16 cellular contexts compared by ENCODE assay signal in the genomic region with DNA sequence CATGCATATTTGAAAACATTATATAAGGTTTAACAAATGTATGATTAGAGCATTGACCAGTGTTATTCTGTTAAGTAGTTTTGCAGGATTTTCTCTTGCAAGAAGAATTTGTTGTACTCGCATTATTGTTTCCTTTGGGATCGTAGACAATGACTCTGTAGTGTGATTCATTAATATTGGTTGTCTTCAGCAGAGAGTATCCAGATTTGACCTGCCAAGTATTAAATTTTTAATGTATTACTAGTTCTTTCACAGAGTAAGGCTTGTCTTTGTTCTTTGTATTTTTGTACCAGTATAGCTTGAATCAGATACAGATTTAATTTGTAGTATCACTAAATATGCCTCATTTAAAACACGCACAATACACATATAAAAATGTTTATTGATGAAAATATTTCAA.
"Had no signal": no experiment of that assay in that cellular context is flagged by ENCODE, and none has a peak within 500 bp of the region (broad histone marks: within the 10 kb centered on the region; RNA-seq: fewer than 3 reads in every experiment).

No MANE protein-coding gene starts in this region.

- ATAC-seq: activated CD8-positive, alpha-beta T cell treated with anti-CD3 and anti-CD28 coated beads for 36 hours; activated naive CD4-positive, alpha-beta T cell treated with anti-CD3 and anti-CD28 coated beads, Interleukin-2, amount 50 U/mL, for 72 hours; activated T-cell treated with anti-CD3 and anti-CD28 coated beads, Interleukin-2, amount 50 U/mL, for 72 hours; stimulated activated effector memory CD8-positive, alpha-beta T cell treated with anti-CD3 and anti-CD28 coated beads, Interleukin-12 subunit alpha, Interleukin-12 subunit beta, amount 100 ng/mL, for 72 hours; WTC11 had no signal

- H3K4me1 ChIP-seq: esophagus squamous epithelium had no signal

- H3K36me3 ChIP-seq: esophagus squamous epithelium, neural progenitor cell, sigmoid colon, tibial artery, vagina had no signal

- H3K4me2 ChIP-seq: neural progenitor cell had no signal

- H3K27me3 ChIP-seq: esophagus squamous epithelium, neural progenitor cell, sigmoid colon, tibial artery, vagina had no signal

- DNase-seq: activated CD4-positive, alpha-beta T cell treated with anti-CD3 and anti-CD28 coated beads for 4 hours; activated CD8-positive, alpha-beta T cell treated with anti-CD3 and anti-CD28 coated beads for 36 hours; activated gamma-delta T cell; activated T-cell treated with anti-CD3 and anti-CD28 coated beads, Interleukin-2, amount 50 U/mL, for 72 hours; central memory CD4-positive, alpha-beta T cell; effector CD4-positive, alpha-beta T cell; esophagus squamous epithelium; head of caudate nucleus; sigmoid colon; tibial artery had no signal

- H3K27ac ChIP-seq: coronary artery, esophagus squamous epithelium, neural progenitor cell, sigmoid colon, tibial artery, vagina had no signal

- H3K9ac ChIP-seq: neural progenitor cell had no signal

- H3K9me3 ChIP-seq: esophagus squamous epithelium, sigmoid colon, tibial artery, vagina had no signal

- H2AFZ ChIP-seq: neural progenitor cell had no signal

- H3K4me3 ChIP-seq: coronary artery, esophagus squamous epithelium, neural progenitor cell, sigmoid colon, tibial artery, vagina had no signal
